Comparison of ENCODE assay signal across 8 cellular contexts in the genomic region with DNA sequence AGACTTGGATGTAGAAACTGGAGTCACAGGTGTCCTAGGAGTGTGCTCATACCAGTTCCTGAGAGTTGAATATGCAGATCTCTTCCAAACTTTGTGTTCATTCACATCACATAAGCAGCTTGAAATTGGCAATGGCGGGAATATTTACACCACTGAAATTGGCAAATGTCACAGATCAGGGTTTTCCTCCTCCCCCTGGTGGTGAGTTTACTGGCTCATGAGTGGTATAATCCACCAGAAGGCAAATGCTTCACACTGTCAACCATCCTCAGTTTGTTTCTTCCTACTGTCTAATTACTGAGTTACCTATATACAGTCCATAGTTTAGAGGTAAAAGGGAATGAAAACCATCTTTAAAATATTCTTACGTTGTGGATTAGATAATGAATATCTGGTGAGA.
DNase-seq lines count a peak whose midpoint lies in the region; ATAC-seq, FAIRE-seq and TF ChIP-seq lines count a peak whose summit lies in the region.

No MANE protein-coding gene starts in this region.

- FAIRE-seq in bronchial epithelial cell (lab: Jason Lieb, UNC): no peak

- ATAC-seq in GM18861 (IDR thresholded peaks at IDR 0.05; ENCODE audit: unreplicated experiment): peak; percentile 44

- DNase-seq in AG10803 (ENCODE audit: low read depth): no peak
- peak; percentile 13 for DNase-seq in KG1 (lab: John Stamatoyannopoulos, UW)
- DNase-seq in bronchial epithelial cell (ENCODE audit: low read depth): peak; percentile 2
- no peak for DNase-seq in vagina (ENCODE audit: extremely low spot score in 2 of 2)
- DNase-seq in GM19238 (ENCODE audit: insufficient read length, low spot score): no peak
- no peak for DNase-seq in HPDE6-E6E7 (ENCODE audit: extremely low spot score)
- no peak for DNase-seq in CD1c-positive myeloid dendritic cell (ENCODE audit: extremely low spot score)

- TF ChIP-seq CTCF in AG10803 (conservative IDR thresholded peaks at IDR 0.05; ENCODE audit: low read length) (peak; percentile 17; the same call in 1 of the 2 replicates), bronchial epithelial cell (IDR thresholded peaks at IDR 0.05; ENCODE audit: insufficient read depth, low read length, severe bottlenecking) (no peak), vagina (IDR thresholded peaks at IDR 0.05) (no peak)

- H3K9me3 ChIP-seq in vagina: no peaks in the 10 kb centered on the region

- no peak overlapping the region for H3K27ac ChIP-seq in vagina

- intact Hi-C loops in vagina (cut with DNase I): no loop called here

- no peak for TF ChIP-seq POLR2A in vagina (IDR thresholded peaks at IDR 0.05)

- H3K4me1 ChIP-seq in vagina: no peaks in the 10 kb centered on the region

- H3K36me3 ChIP-seq in bronchial epithelial cell (ENCODE audit: control insufficient read depth, insufficient read depth, low read length): no peaks in the 10 kb centered on the region
- H3K36me3 ChIP-seq in vagina: no peaks in the 10 kb centered on the region

- H3K27me3 ChIP-seq in bronchial epithelial cell (ENCODE audit: control insufficient read depth, insufficient read depth, low read length) (no peaks in the 10 kb centered on the region), vagina (no peaks in the 10 kb centered on the region)

- H3K4me3 ChIP-seq in AG10803 (ENCODE audit: low read length) (no peak overlapping the region), bronchial epithelial cell (ENCODE audit: low read depth, low read length) (no peak overlapping the region), vagina (no peak overlapping the region)

Comparison
In these comparisons a context has a peak if more than half of its experiments do, and no peak if none do; other contexts are left out.
1. DNase-seq: peak in KG1 (single experiment) and bronchial epithelial cell (single experiment); none in AG10803 (single experiment), vagina (0 of 2), GM19238 (single experiment), HPDE6-E6E7 (single experiment) and CD1c-positive myeloid dendritic cell (single experiment).